ENCODE assay signal across 1 cellular context in genomic region chr1:171485375-171486047, GRCh38.
A peak's percentile ranks its signal among the peaks of the same experiment; 100 is the strongest.
TF ChIP-seq lines count a peak whose summit lies in the region.

Gene PRRC2C (plus strand): TSS chr1:171485530. CDS start chr1:171512089, 26,559 bp downstream.

TF ChIP-seq in HepG2, 621 proteins besides CTCF, POLR2A, EP300 and RAD21 (continued from another document and continues in another):
- TF ChIP-seq ZNF670 (CRISPR knock-in tag; IDR thresholded peaks at IDR 0.05; ENCODE audit: borderline replicate concordance) (no peak), KAT7 (CRISPR knock-in tag; IDR thresholded peaks at IDR 0.05; ENCODE audit: borderline replicate concordance) (peak; percentile 69), ZNF788 (CRISPR knock-in tag; IDR thresholded peaks at IDR 0.05; ENCODE audit: borderline replicate concordance) (peak; percentile 82; the same call in 1 of the 2 replicates), SALL2 (CRISPR knock-in tag; IDR thresholded peaks at IDR 0.05) (peak; percentile 11; the same call in 1 of the 2 replicates), MAX (IDR thresholded peaks at IDR 0.05) (peak; percentile 43), RFXAP (CRISPR knock-in tag; IDR thresholded peaks at IDR 0.05; ENCODE audit: borderline replicate concordance) (no peak), ZNF672 (CRISPR knock-in tag; IDR thresholded peaks at IDR 0.05) (no peak), ZFP1 (CRISPR knock-in tag; IDR thresholded peaks at IDR 0.05) (peak; percentile 54), TP53 (CRISPR knock-in tag; conservative IDR thresholded peaks at IDR 0.05) (no peak), EEA1 (CRISPR knock-in tag; IDR thresholded peaks at IDR 0.05; ENCODE audit: borderline replicate concordance) (no peak), BCL6 (CRISPR knock-in tag; IDR thresholded peaks at IDR 0.05) (0 out of 2 replicates have a peak, but pooled peaks have one; percentile 10), ZBTB34 (CRISPR knock-in tag; IDR thresholded peaks at IDR 0.05) (no peak), ZNF75D (CRISPR knock-in tag; IDR thresholded peaks at IDR 0.05; ENCODE audit: borderline replicate concordance) (0 out of 2 replicates have a peak, but pooled peaks have one; percentile 83), ZBTB43 (CRISPR knock-in tag; conservative IDR thresholded peaks at IDR 0.05) (no peak), SMYD3 (CRISPR knock-in tag; IDR thresholded peaks at IDR 0.05) (peak; percentile 54; the same call in 1 of the 2 replicates), YEATS4 (CRISPR knock-in tag; IDR thresholded peaks at IDR 0.05; ENCODE audit: borderline replicate concordance) (peak; percentile 82), SMAD3 (CRISPR knock-in tag; IDR thresholded peaks at IDR 0.05) (no peak), ZNF577 (CRISPR knock-in tag; IDR thresholded peaks at IDR 0.05; ENCODE audit: borderline replicate concordance, low read depth) (no peak), KDM4B (CRISPR knock-in tag; IDR thresholded peaks at IDR 0.05) (peak; percentile 30; the same call in 1 of the 2 replicates), ZNF792 (CRISPR knock-in tag; IDR thresholded peaks at IDR 0.05) (0 out of 2 replicates have a peak, but pooled peaks have one; percentile 46), ZNF746 (CRISPR knock-in tag; IDR thresholded peaks at IDR 0.05) (0 out of 2 replicates have a peak, but pooled peaks have one; percentile 36), FOXP1 (IDR thresholded peaks at IDR 0.05) (no peak), FOXP1 (CRISPR knock-in tag; IDR thresholded peaks at IDR 0.05) (no peak), SCMH1 (CRISPR knock-in tag; IDR thresholded peaks at IDR 0.05; ENCODE audit: borderline replicate concordance) (no peak), ZBTB38 (CRISPR knock-in tag; IDR thresholded peaks at IDR 0.05) (no peak), ZNF143 (CRISPR knock-in tag; IDR thresholded peaks at IDR 0.05) (no peak), ZNF773 (CRISPR knock-in tag; IDR thresholded peaks at IDR 0.05; ENCODE audit: borderline replicate concordance) (no peak), ZNF569 (CRISPR knock-in tag; IDR thresholded peaks at IDR 0.05; ENCODE audit: borderline replicate concordance) (no peak), KMT2A (CRISPR knock-in tag; IDR thresholded peaks at IDR 0.05) (peak; percentile 88; the same call in 1 of the 2 replicates), ZNF737 (CRISPR knock-in tag; IDR thresholded peaks at IDR 0.05; ENCODE audit: borderline replicate concordance) (no peak), ZFX (CRISPR knock-in tag; IDR thresholded peaks at IDR 0.05; ENCODE audit: low read depth) (peak; percentile 92), CENPT (CRISPR knock-in tag; IDR thresholded peaks at IDR 0.05; ENCODE audit: low read depth) (no peak), KLF11 (CRISPR knock-in tag; IDR thresholded peaks at IDR 0.05) (peak; percentile 90; the same call in 1 of the 2 replicates), KDM5A (IDR thresholded peaks at IDR 0.05; ENCODE audit: borderline replicate concordance, low read length) (peak; percentile 83; the same call in 1 of the 2 replicates), ZNF510 (CRISPR knock-in tag; IDR thresholded peaks at IDR 0.05; ENCODE audit: low read depth) (no peak), ZNF790 (CRISPR knock-in tag; IDR thresholded peaks at IDR 0.05; ENCODE audit: borderline replicate concordance) (peak; percentile 65; the same call in 1 of the 2 replicates), PITX1 (CRISPR knock-in tag; IDR thresholded peaks at IDR 0.05) (no peak), KAT2B (IDR thresholded peaks at IDR 0.05; ENCODE audit: borderline replicate concordance, low read depth, low read length) (no peak), CREB3 (CRISPR knock-in tag; IDR thresholded peaks at IDR 0.05) (no peak)
- TF ChIP-seq, protein P1, sequence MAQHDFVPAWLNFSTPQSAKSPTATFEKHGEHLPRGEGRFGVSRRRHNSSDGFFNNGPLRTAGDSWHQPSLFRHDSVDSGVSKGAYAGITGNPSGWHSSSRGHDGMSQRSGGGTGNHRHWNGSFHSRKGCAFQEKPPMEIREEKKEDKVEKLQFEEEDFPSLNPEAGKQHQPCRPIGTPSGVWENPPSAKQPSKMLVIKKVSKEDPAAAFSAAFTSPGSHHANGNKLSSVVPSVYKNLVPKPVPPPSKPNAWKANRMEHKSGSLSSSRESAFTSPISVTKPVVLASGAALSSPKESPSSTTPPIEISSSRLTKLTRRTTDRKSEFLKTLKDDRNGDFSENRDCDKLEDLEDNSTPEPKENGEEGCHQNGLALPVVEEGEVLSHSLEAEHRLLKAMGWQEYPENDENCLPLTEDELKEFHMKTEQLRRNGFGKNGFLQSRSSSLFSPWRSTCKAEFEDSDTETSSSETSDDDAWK (CRISPR knock-in tag; IDR thresholded peaks at IDR 0.05): no peak
- TF ChIP-seq, protein P2, sequence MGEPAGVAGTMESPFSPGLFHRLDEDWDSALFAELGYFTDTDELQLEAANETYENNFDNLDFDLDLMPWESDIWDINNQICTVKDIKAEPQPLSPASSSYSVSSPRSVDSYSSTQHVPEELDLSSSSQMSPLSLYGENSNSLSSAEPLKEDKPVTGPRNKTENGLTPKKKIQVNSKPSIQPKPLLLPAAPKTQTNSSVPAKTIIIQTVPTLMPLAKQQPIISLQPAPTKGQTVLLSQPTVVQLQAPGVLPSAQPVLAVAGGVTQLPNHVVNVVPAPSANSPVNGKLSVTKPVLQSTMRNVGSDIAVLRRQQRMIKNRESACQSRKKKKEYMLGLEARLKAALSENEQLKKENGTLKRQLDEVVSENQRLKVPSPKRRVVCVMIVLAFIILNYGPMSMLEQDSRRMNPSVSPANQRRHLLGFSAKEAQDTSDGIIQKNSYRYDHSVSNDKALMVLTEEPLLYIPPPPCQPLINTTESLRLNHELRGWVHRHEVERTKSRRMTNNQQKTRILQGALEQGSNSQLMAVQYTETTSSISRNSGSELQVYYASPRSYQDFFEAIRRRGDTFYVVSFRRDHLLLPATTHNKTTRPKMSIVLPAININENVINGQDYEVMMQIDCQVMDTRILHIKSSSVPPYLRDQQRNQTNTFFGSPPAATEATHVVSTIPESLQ (CRISPR knock-in tag; conservative IDR thresholded peaks at IDR 0.05): no peak
- TF ChIP-seq, protein P3, sequence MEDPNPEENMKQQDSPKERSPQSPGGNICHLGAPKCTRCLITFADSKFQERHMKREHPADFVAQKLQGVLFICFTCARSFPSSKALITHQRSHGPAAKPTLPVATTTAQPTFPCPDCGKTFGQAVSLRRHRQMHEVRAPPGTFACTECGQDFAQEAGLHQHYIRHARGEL (CRISPR knock-in tag; IDR thresholded peaks at IDR 0.05): no peak
- TF ChIP-seq, protein P4, sequence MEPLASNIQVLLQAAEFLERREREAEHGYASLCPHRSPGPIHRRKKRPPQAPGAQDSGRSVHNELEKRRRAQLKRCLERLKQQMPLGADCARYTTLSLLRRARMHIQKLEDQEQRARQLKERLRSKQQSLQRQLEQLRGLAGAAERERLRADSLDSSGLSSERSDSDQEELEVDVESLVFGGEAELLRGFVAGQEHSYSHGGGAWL (CRISPR knock-in tag; IDR thresholded peaks at IDR 0.05): peak; percentile 50; the same call in 1 of the 2 replicates
- TF ChIP-seq, protein P5, sequence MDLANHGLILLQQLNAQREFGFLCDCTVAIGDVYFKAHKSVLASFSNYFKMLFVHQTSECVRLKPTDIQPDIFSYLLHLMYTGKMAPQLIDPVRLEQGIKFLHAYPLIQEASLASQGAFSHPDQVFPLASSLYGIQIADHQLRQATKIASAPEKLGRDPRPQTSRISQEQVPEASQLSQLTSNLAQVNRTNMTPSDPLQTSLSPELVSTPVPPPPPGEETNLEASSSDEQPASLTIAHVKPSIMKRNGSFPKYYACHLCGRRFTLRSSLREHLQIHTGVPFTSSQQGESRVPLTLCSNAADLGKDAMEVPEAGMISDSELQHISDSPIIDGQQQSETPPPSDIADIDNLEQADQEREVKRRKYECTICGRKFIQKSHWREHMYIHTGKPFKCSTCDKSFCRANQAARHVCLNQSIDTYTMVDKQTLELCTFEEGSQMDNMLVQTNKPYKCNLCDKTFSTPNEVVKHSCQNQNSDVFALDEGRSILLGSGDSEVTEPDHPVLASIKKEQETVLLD (CRISPR knock-in tag; IDR thresholded peaks at IDR 0.05; ENCODE audit: low read depth): no peak
- TF ChIP-seq, protein P6, sequence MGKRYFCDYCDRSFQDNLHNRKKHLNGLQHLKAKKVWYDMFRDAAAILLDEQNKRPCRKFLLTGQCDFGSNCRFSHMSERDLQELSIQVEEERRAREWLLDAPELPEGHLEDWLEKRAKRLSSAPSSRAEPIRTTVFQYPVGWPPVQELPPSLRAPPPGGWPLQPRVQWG (CRISPR knock-in tag; IDR thresholded peaks at IDR 0.05; ENCODE audit: borderline replicate concordance, low read depth): no peak
- TF ChIP-seq, protein P7, sequence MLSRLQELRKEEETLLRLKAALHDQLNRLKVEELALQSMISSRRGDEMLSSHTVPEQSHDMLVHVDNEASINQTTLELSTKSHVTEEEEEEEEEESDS (CRISPR knock-in tag; IDR thresholded peaks at IDR 0.05; ENCODE audit: borderline replicate concordance): no peak
- TF ChIP-seq, protein P8, sequence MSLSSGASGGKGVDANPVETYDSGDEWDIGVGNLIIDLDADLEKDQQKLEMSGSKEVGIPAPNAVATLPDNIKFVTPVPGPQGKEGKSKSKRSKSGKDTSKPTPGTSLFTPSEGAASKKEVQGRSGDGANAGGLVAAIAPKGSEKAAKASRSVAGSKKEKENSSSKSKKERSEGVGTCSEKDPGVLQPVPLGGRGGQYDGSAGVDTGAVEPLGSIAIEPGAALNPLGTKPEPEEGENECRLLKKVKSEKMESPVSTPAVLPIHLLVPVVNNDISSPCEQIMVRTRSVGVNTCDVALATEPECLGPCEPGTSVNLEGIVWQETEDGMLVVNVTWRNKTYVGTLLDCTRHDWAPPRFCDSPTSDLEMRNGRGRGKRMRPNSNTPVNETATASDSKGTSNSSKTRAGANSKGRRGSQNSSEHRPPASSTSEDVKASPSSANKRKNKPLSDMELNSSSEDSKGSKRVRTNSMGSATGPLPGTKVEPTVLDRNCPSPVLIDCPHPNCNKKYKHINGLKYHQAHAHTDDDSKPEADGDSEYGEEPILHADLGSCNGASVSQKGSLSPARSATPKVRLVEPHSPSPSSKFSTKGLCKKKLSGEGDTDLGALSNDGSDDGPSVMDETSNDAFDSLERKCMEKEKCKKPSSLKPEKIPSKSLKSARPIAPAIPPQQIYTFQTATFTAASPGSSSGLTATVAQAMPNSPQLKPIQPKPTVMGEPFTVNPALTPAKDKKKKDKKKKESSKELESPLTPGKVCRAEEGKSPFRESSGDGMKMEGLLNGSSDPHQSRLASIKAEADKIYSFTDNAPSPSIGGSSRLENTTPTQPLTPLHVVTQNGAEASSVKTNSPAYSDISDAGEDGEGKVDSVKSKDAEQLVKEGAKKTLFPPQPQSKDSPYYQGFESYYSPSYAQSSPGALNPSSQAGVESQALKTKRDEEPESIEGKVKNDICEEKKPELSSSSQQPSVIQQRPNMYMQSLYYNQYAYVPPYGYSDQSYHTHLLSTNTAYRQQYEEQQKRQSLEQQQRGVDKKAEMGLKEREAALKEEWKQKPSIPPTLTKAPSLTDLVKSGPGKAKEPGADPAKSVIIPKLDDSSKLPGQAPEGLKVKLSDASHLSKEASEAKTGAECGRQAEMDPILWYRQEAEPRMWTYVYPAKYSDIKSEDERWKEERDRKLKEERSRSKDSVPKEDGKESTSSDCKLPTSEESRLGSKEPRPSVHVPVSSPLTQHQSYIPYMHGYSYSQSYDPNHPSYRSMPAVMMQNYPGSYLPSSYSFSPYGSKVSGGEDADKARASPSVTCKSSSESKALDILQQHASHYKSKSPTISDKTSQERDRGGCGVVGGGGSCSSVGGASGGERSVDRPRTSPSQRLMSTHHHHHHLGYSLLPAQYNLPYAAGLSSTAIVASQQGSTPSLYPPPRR (CRISPR knock-in tag; IDR thresholded peaks at IDR 0.05; ENCODE audit: borderline replicate concordance): no peak
- TF ChIP-seq, protein P9, sequence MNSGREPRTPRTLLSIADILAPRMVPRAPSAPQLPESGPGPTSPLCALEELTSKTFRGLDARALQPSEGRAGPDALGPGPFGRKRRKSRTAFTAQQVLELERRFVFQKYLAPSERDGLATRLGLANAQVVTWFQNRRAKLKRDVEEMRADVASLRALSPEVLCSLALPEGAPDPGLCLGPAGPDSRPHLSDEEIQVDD (CRISPR knock-in tag; IDR thresholded peaks at IDR 0.05; ENCODE audit: borderline replicate concordance): no peak
- TF ChIP-seq, protein P10, sequence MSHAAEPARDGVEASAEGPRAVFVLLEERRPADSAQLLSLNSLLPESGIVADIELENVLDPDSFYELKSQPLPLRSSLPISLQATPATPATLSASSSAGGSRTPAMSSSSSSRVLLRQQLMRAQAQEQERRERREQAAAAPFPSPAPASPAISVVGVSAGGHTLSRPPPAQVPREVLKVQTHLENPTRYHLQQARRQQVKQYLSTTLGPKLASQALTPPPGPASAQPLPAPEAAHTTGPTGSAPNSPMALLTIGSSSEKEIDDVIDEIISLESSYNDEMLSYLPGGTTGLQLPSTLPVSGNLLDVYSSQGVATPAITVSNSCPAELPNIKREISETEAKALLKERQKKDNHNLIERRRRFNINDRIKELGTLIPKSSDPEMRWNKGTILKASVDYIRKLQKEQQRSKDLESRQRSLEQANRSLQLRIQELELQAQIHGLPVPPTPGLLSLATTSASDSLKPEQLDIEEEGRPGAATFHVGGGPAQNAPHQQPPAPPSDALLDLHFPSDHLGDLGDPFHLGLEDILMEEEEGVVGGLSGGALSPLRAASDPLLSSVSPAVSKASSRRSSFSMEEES (CRISPR knock-in tag; IDR thresholded peaks at IDR 0.05): peak; percentile 98
